Comparison of ENCODE assay signal across 12 cellular contexts in the genomic region with DNA sequence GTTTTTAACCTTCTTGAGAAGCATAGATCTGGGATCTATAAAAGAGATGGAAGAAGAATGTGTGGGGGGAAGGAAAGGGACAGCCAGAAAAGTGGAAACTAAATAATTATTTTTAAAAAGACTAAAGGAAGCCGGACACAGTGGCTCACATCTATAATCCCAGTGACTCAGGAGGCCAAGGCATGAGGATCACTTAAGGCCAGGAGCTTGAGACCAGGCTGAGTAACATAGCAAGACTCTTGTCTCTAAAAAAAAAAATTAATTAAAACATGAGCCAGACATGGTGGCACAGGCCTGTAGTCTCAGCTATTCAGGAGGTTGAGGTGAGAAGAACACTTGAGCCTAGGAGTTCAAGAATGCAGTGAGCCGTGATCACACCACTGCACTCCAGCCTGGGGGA.
"Had no signal": no experiment of that assay in that cellular context is flagged by ENCODE, and none has a peak within 500 bp of the region (broad histone marks: within the 10 kb centered on the region; RNA-seq: fewer than 3 reads in every experiment).

No MANE protein-coding gene starts in this region.

- H3K27me3 ChIP-seq: esophagus muscularis mucosa, gastrocnemius medialis, ovary, upper lobe of left lung had no signal

- H3K27ac ChIP-seq: esophagus muscularis mucosa, gastrocnemius medialis, ovary, upper lobe of left lung had no signal

- H3K36me3 ChIP-seq: esophagus muscularis mucosa, gastrocnemius medialis, ovary, upper lobe of left lung had no signal

- H3K4me1 ChIP-seq: esophagus muscularis mucosa, gastrocnemius medialis, upper lobe of left lung had no signal

- H3K4me3 ChIP-seq: esophagus muscularis mucosa, gastrocnemius medialis, ovary, upper lobe of left lung had no signal

- H3K9me3 ChIP-seq: esophagus muscularis mucosa, gastrocnemius medialis, ovary, upper lobe of left lung had no signal

- ATAC-seq: activated T-helper 17 cell treated with anti-CD3 and anti-CD28 coated beads, Interleukin-2, amount 50 U/mL, for 72 hours; gastrocnemius medialis had no signal

- DNase-seq: activated CD4-positive, alpha-beta T cell treated with anti-CD3 and anti-CD28 coated beads, Interleukin-2, amount 10 ng/mL, durations not matched to agents 24 days and 14 days; activated CD8-positive, alpha-beta memory T cell treated with anti-CD3 and anti-CD28 coated beads for 24 hours; activated naive CD4-positive, alpha-beta T cell treated with anti-CD3 and anti-CD28 coated beads, Interleukin-2, amount 50 U/mL, for 16 hours; amniotic stem cell; endodermal cell; gastrocnemius medialis; ovary; stimulated activated CD4-positive, alpha-beta T cell treated with anti-CD3 and anti-CD28 coated beads, Interleukin-4, amount 100 ng/mL, for 1 hour; stimulated activated CD8-positive, alpha-beta memory T cell treated with anti-CD3 and anti-CD28 coated beads, Interleukin-4, amount 100 ng/mL, for 48 hours; upper lobe of left lung had no signal
